38 cellular contexts compared by ENCODE assay signal in the genomic region with DNA sequence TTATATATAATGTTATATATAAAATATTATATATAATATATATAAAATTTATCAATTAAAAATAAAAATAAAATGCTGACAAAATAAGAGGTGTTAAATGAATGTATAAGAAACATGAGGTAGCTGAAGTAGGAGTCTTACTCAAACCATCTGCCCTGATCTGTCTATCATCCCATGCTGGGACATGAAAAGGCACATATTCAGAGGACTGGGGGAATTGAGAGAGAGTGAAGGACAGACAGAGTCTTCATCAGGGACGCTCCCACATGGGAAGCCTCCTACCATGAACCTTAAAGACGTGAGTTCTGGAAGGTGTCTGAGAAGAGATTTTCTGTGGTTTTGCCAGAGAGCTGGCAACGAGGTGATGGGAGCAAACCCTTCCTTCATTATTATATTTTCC. TPM values are rescaled to one million over a fixed set of nuclear protein-coding genes. Genes with fewer than 3 reads are reported as not detected.
"Had no signal": no experiment of that assay in that cellular context is flagged by ENCODE, and none has a peak within 500 bp of the region (broad histone marks: within the 10 kb centered on the region; RNA-seq: fewer than 3 reads in every experiment).

No MANE protein-coding gene starts in this region.

- H3K36me3 Mint-ChIP-seq: activated CD8-positive, alpha-beta memory T cell treated with anti-CD3 and anti-CD28 coated beads, Interleukin-2, amount 10 ng/mL, durations not matched to agents 7 days and 5 days; activated naive CD4-positive, alpha-beta T cell treated with anti-CD3 and anti-CD28 coated beads, Interleukin-2, amount 10 ng/mL, durations not matched to agents 7 days and 5 days; activated naive CD4-positive, alpha-beta T cell treated with anti-CD3 and anti-CD28 coated beads, Interleukin-2, amount 50 U/mL, for 24 hours; activated naive CD8-positive, alpha-beta T cell; activated naive CD8-positive, alpha-beta T cell treated with anti-CD3 and anti-CD28 coated beads, Interleukin-2, amount 10 ng/mL, durations not matched to agents 7 days and 5 days; brain had no signal

- H3K9me3 Mint-ChIP-seq: activated CD4-positive, alpha-beta memory T cell treated with anti-CD3 and anti-CD28 coated beads, Interleukin-2, amount 10 ng/mL, durations not matched to agents 7 days and 5 days; activated CD4-positive, alpha-beta T cell treated with anti-CD3 and anti-CD28 coated beads, Interleukin-2, amount 10 ng/mL, durations not matched to agents 7 days and 5 days; activated naive CD4-positive, alpha-beta T cell treated with anti-CD3 and anti-CD28 coated beads, Interleukin-2, amount 10 ng/mL, durations not matched to agents 7 days and 5 days; activated naive CD4-positive, alpha-beta T cell treated with anti-CD3 and anti-CD28 coated beads, Interleukin-2, amount 50 U/mL, for 24 hours; activated naive CD8-positive, alpha-beta T cell treated with anti-CD3 and anti-CD28 coated beads, Interleukin-2, amount 10 ng/mL, durations not matched to agents 7 days and 5 days; activated naive CD8-positive, alpha-beta T cell treated with anti-CD3 and anti-CD28 coated beads, Interleukin-2, amount 50 U/mL, for 24 hours; activated T-cell treated with anti-CD3 and anti-CD28 coated beads, Interleukin-2, amount 50 U/mL, for 24 hours; central memory CD8-positive, alpha-beta T cell; T-helper 1 cell treated with Interleukin-12 subunit alpha and Interleukin-12 subunit beta and Interleukin-4 antibody, amounts not matched to agents 30 μg/mL and 1 μg/mL, for 36 hours; T-helper 2 cell treated with Interferon-gamma antibody and Interleukin-4, amounts not matched to agents 5 μg/mL and 100 μg/mL, for 36 hours had no signal

- H3K27ac Mint-ChIP-seq: activated CD4-positive, alpha-beta memory T cell treated with anti-CD3 and anti-CD28 coated beads, Interleukin-2, amount 10 ng/mL, durations not matched to agents 7 days and 5 days; activated CD4-positive, alpha-beta T cell treated with anti-CD3 and anti-CD28 coated beads for 36 hours; activated CD4-positive, alpha-beta T cell treated with anti-CD3 and anti-CD28 coated beads, Interleukin-2, amount 10 ng/mL, durations not matched to agents 7 days and 5 days; activated CD8-positive, alpha-beta memory T cell treated with anti-CD3 and anti-CD28 coated beads, Interleukin-2, amount 10 ng/mL, durations not matched to agents 7 days and 5 days; activated CD8-positive, alpha-beta T cell treated with anti-CD3 and anti-CD28 coated beads, Interleukin-2, amount 10 ng/mL, durations not matched to agents 7 days and 5 days; activated naive CD4-positive, alpha-beta T cell treated with anti-CD3 and anti-CD28 coated beads, Interleukin-2, amount 10 ng/mL, durations not matched to agents 7 days and 5 days; activated naive CD4-positive, alpha-beta T cell treated with anti-CD3 and anti-CD28 coated beads, Interleukin-2, amount 50 U/mL, for 24 hours; activated naive CD8-positive, alpha-beta T cell; activated naive CD8-positive, alpha-beta T cell treated with anti-CD3 and anti-CD28 coated beads, Interleukin-2, amount 10 ng/mL, durations not matched to agents 7 days and 5 days; activated naive CD8-positive, alpha-beta T cell treated with anti-CD3 and anti-CD28 coated beads, Interleukin-2, amount 50 U/mL, for 24 hours; activated T-cell treated with anti-CD3 and anti-CD28 coated beads, Interleukin-2, amount 50 U/mL, for 24 hours; activated T-helper 2 cell treated with anti-CD3 and anti-CD28 coated beads, Interferon-gamma antibody, Interleukin-2, Interleukin-4, amounts not matched to agents 10 μg/mL and 5 μg/mL and 100 μg/mL, durations not matched to agents 14 hours and 24 hours and 36 hours; brain; T-helper 1 cell treated with Interleukin-12 subunit alpha and Interleukin-12 subunit beta and Interleukin-4 antibody, amounts not matched to agents 30 μg/mL and 1 μg/mL, for 36 hours; T-helper 2 cell treated with Interferon-gamma antibody and Interleukin-4, amounts not matched to agents 5 μg/mL and 100 μg/mL, for 36 hours had no signal

- DNase-seq: activated CD4-positive, alpha-beta memory T cell treated with anti-CD3 and anti-CD28 coated beads, Interleukin-2, amount 10 ng/mL, durations not matched to agents 7 days and 5 days; activated CD4-positive, alpha-beta T cell treated with anti-CD3 and anti-CD28 coated beads for 1 hour; activated CD4-positive, alpha-beta T cell treated with anti-CD3 and anti-CD28 coated beads for 36 hours; activated CD4-positive, alpha-beta T cell treated with anti-CD3 and anti-CD28 coated beads for 48 hours; activated CD4-positive, alpha-beta T cell treated with anti-CD3 and anti-CD28 coated beads, Interleukin-2, amount 10 ng/mL, durations not matched to agents 7 days and 5 days; activated CD4-positive, alpha-beta T cell treated with anti-CD3 and anti-CD28 coated beads, Interleukin-2, amount 50 U/mL, for 48 hours; activated CD4-positive, CD25-positive, alpha-beta regulatory T cell; activated CD8-positive, alpha-beta memory T cell treated with anti-CD3 and anti-CD28 coated beads for 24 hours; activated CD8-positive, alpha-beta memory T cell treated with anti-CD3 and anti-CD28 coated beads, Interleukin-2, amount 10 ng/mL, durations not matched to agents 7 days and 5 days; activated CD8-positive, alpha-beta memory T cell treated with anti-CD3 and anti-CD28 coated beads, Interleukin-2, amount 50 U/mL, for 48 hours; activated CD8-positive, alpha-beta T cell treated with anti-CD3 and anti-CD28 coated beads, Interleukin-2, amount 10 ng/mL, durations not matched to agents 7 days and 5 days; activated effector memory CD4-positive, alpha-beta T cell treated with Interleukin-2 at 50 U/mL for 16 hours; activated gamma-delta T cell; activated naive CD4-positive, alpha-beta T cell treated with anti-CD3 and anti-CD28 coated beads, Interleukin-2, amount 10 ng/mL, durations not matched to agents 7 days and 5 days; activated naive CD4-positive, alpha-beta T cell treated with Interleukin-2 at 50 U/mL for 16 hours; activated naive CD8-positive, alpha-beta T cell treated with anti-CD3 and anti-CD28 coated beads, Interleukin-2, amount 10 ng/mL, durations not matched to agents 7 days and 5 days; activated naive CD8-positive, alpha-beta T cell treated with anti-CD3 and anti-CD28 coated beads, Interleukin-2, amount 50 U/mL, for 24 hours; activated T-cell treated with anti-CD3 and anti-CD28 coated beads, Interleukin-2, amount 50 U/mL, for 24 hours; activated T-cell treated with anti-CD3 and anti-CD28 coated beads, Interleukin-2, amount 50 U/mL, for 48 hours; amygdala; anterior cingulate cortex; caudate nucleus; cerebellar nuclear complex; T-helper 1 cell; T-helper 2 cell; T-helper 9 cell had no signal

- H3K4me3 Mint-ChIP-seq: activated CD4-positive, alpha-beta memory T cell treated with anti-CD3 and anti-CD28 coated beads, Interleukin-2, amount 10 ng/mL, durations not matched to agents 7 days and 5 days; activated CD4-positive, alpha-beta T cell treated with anti-CD3 and anti-CD28 coated beads for 36 hours; activated CD4-positive, alpha-beta T cell treated with anti-CD3 and anti-CD28 coated beads, Interleukin-2, amount 10 ng/mL, durations not matched to agents 7 days and 5 days; activated CD8-positive, alpha-beta memory T cell treated with anti-CD3 and anti-CD28 coated beads, Interleukin-2, amount 10 ng/mL, durations not matched to agents 7 days and 5 days; activated CD8-positive, alpha-beta T cell treated with anti-CD3 and anti-CD28 coated beads, Interleukin-2, amount 10 ng/mL, durations not matched to agents 7 days and 5 days; activated naive CD4-positive, alpha-beta T cell treated with anti-CD3 and anti-CD28 coated beads, Interleukin-2, amount 10 ng/mL, durations not matched to agents 7 days and 5 days; activated naive CD4-positive, alpha-beta T cell treated with anti-CD3 and anti-CD28 coated beads, Interleukin-2, amount 50 U/mL, for 24 hours; activated naive CD8-positive, alpha-beta T cell; activated naive CD8-positive, alpha-beta T cell treated with anti-CD3 and anti-CD28 coated beads, Interleukin-2, amount 10 ng/mL, durations not matched to agents 7 days and 5 days; activated naive CD8-positive, alpha-beta T cell treated with anti-CD3 and anti-CD28 coated beads, Interleukin-2, amount 50 U/mL, for 24 hours; activated T-cell treated with anti-CD3 and anti-CD28 coated beads, Interleukin-2, amount 50 U/mL, for 24 hours; brain; central memory CD8-positive, alpha-beta T cell; T-helper 1 cell treated with Interleukin-12 subunit alpha and Interleukin-12 subunit beta and Interleukin-4 antibody, amounts not matched to agents 30 μg/mL and 1 μg/mL, for 36 hours; T-helper 2 cell treated with Interferon-gamma antibody and Interleukin-4, amounts not matched to agents 5 μg/mL and 100 μg/mL, for 36 hours had no signal

- H3K4me1 Mint-ChIP-seq: activated CD4-positive, alpha-beta memory T cell treated with anti-CD3 and anti-CD28 coated beads, Interleukin-2, amount 10 ng/mL, durations not matched to agents 7 days and 5 days; activated CD4-positive, alpha-beta T cell treated with anti-CD3 and anti-CD28 coated beads for 36 hours; activated CD4-positive, alpha-beta T cell treated with anti-CD3 and anti-CD28 coated beads, Interleukin-2, amount 10 ng/mL, durations not matched to agents 7 days and 5 days; activated CD8-positive, alpha-beta memory T cell treated with anti-CD3 and anti-CD28 coated beads, Interleukin-2, amount 10 ng/mL, durations not matched to agents 7 days and 5 days; activated naive CD4-positive, alpha-beta T cell treated with anti-CD3 and anti-CD28 coated beads, Interleukin-2, amount 10 ng/mL, durations not matched to agents 7 days and 5 days; activated naive CD4-positive, alpha-beta T cell treated with anti-CD3 and anti-CD28 coated beads, Interleukin-2, amount 50 U/mL, for 24 hours; activated naive CD8-positive, alpha-beta T cell treated with anti-CD3 and anti-CD28 coated beads, Interleukin-2, amount 10 ng/mL, durations not matched to agents 7 days and 5 days; activated naive CD8-positive, alpha-beta T cell treated with anti-CD3 and anti-CD28 coated beads, Interleukin-2, amount 50 U/mL, for 24 hours; brain; central memory CD8-positive, alpha-beta T cell had no signal

- ATAC-seq: activated CD4-positive, CD25-positive, alpha-beta regulatory T cell treated with anti-CD3 and anti-CD28 coated beads, Interleukin-2, amount 50 U/mL, for 24 hours; activated CD8-positive, alpha-beta memory T cell treated with anti-CD3 and anti-CD28 coated beads, Interleukin-2, amount 10 ng/mL, durations not matched to agents 7 days and 5 days; activated CD8-positive, alpha-beta T cell treated with anti-CD3 and anti-CD28 coated beads, Interleukin-2, amount 10 ng/mL, durations not matched to agents 7 days and 5 days; activated naive CD8-positive, alpha-beta T cell treated with anti-CD3 and anti-CD28 coated beads, Interleukin-2, amount 50 U/mL, for 24 hours had no signal

- H3K27me3 Mint-ChIP-seq: activated CD4-positive, alpha-beta memory T cell treated with anti-CD3 and anti-CD28 coated beads, Interleukin-2, amount 10 ng/mL, durations not matched to agents 7 days and 5 days; activated CD4-positive, alpha-beta T cell treated with anti-CD3 and anti-CD28 coated beads for 36 hours; activated CD4-positive, alpha-beta T cell treated with anti-CD3 and anti-CD28 coated beads, Interleukin-2, amount 10 ng/mL, durations not matched to agents 7 days and 5 days; activated CD8-positive, alpha-beta memory T cell treated with anti-CD3 and anti-CD28 coated beads, Interleukin-2, amount 10 ng/mL, durations not matched to agents 7 days and 5 days; activated naive CD4-positive, alpha-beta T cell treated with anti-CD3 and anti-CD28 coated beads, Interleukin-2, amount 10 ng/mL, durations not matched to agents 7 days and 5 days; activated naive CD4-positive, alpha-beta T cell treated with anti-CD3 and anti-CD28 coated beads, Interleukin-2, amount 50 U/mL, for 24 hours; activated naive CD8-positive, alpha-beta T cell; activated naive CD8-positive, alpha-beta T cell treated with anti-CD3 and anti-CD28 coated beads, Interleukin-2, amount 50 U/mL, for 24 hours; brain; central memory CD8-positive, alpha-beta T cell had no signal

RNA-seq across cellular contexts. Expression of a gene that starts 4.1 kb away (rescaled TPM):
- total RNA-seq: activated CD4-positive, alpha-beta memory T cell treated with anti-CD3 and anti-CD28 coated beads, Interleukin-2, amount 10 ng/mL, durations not matched to agents 7 days and 5 days; activated CD4-positive, alpha-beta T cell treated with anti-CD3 and anti-CD28 coated beads for 36 hours; activated CD4-positive, alpha-beta T cell treated with anti-CD3 and anti-CD28 coated beads, Interleukin-2, amount 10 ng/mL, durations not matched to agents 7 days and 5 days; activated CD8-positive, alpha-beta memory T cell treated with anti-CD3 and anti-CD28 coated beads, Interleukin-2, amount 10 ng/mL, durations not matched to agents 7 days and 5 days; activated CD8-positive, alpha-beta T cell treated with anti-CD3 and anti-CD28 coated beads, Interleukin-2, amount 10 ng/mL, durations not matched to agents 7 days and 5 days; activated naive CD8-positive, alpha-beta T cell treated with anti-CD3 and anti-CD28 coated beads, Interleukin-2, amount 10 ng/mL, durations not matched to agents 7 days and 5 days; activated T-helper 2 cell treated with anti-CD3 and anti-CD28 coated beads, Interferon-gamma antibody, Interleukin-2, Interleukin-4, amounts not matched to agents 10 μg/mL and 5 μg/mL and 100 μg/mL, durations not matched to agents 14 hours and 24 hours and 36 hours; ascending aorta; bronchial epithelial cell; cardiac muscle cell; chondrocyte had no signal

RNA-seq across cellular contexts. Expression of a gene that starts 30.9 kb away (rescaled TPM):
- total RNA-seq: activated CD4-positive, alpha-beta memory T cell treated with anti-CD3 and anti-CD28 coated beads, Interleukin-2, amount 10 ng/mL, durations not matched to agents 7 days and 5 days; activated CD4-positive, alpha-beta T cell treated with anti-CD3 and anti-CD28 coated beads for 36 hours; activated CD4-positive, alpha-beta T cell treated with anti-CD3 and anti-CD28 coated beads, Interleukin-2, amount 10 ng/mL, durations not matched to agents 7 days and 5 days; activated CD8-positive, alpha-beta memory T cell treated with anti-CD3 and anti-CD28 coated beads, Interleukin-2, amount 10 ng/mL, durations not matched to agents 7 days and 5 days; activated CD8-positive, alpha-beta T cell treated with anti-CD3 and anti-CD28 coated beads, Interleukin-2, amount 10 ng/mL, durations not matched to agents 7 days and 5 days; activated naive CD8-positive, alpha-beta T cell treated with anti-CD3 and anti-CD28 coated beads, Interleukin-2, amount 10 ng/mL, durations not matched to agents 7 days and 5 days; activated T-helper 2 cell treated with anti-CD3 and anti-CD28 coated beads, Interferon-gamma antibody, Interleukin-2, Interleukin-4, amounts not matched to agents 10 μg/mL and 5 μg/mL and 100 μg/mL, durations not matched to agents 14 hours and 24 hours and 36 hours; ascending aorta; bronchial epithelial cell; cardiac muscle cell had no signal
